In the genomic region with DNA sequence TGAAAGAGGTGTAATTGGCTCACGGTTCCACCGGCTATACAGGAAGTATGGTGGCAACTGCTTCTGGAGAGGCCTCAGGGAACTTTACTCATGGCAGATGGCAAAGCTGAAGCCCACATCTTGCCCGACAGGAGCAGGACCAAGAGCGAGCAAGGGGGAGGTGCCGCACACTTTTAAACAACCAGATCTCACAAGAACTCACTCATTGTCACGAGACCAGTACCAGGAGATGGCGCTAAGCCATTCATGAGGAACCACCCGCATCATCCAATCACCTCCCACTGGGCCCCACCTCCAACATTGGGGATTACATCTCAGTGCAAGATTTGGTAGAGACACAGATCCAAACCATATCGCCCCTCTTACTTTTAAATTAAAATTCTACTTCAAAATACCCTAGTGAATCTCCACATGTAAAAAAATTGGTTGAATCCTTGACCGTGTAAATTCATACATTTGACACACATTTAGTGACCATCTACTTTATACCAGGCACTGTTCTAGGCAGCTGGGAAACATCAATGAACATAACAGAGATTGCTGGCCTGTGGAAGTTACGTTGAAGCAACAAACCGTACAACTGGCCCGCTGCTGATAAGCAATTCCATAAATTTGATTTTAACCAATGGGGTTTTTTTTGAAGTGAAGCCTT, we compare ENCODE assay signal across 8 cellular contexts.
DNase-seq lines count a peak whose midpoint lies in the region; ATAC-seq and TF ChIP-seq lines count a peak whose summit lies in the region.

No MANE protein-coding gene starts in this region.

- peak in 1 of 2 donors; percentile 14 for TF ChIP-seq RAD21 in liver (IDR thresholded peaks at IDR 0.05)

- no peak for ATAC-seq in HG02759 (IDR thresholded peaks at IDR 0.05; ENCODE audit: unreplicated experiment)

- H3K27me3 ChIP-seq in liver (ENCODE audit: control insufficient read depth in 4 of 4, insufficient read depth in 4 of 4, low read length in 3 of 4), result no peaks in the 10 kb centered on the region

- H3K4me3 ChIP-seq in liver (ENCODE audit: low read depth in 1 of 3, low read length in 3 of 3), result no peak overlapping the region

- peaks cover 8 to 43% (median 20%) of the 10 kb centered on the region in 4 donors for H3K4me1 ChIP-seq in liver (ENCODE audit: control insufficient read depth in 4 of 4, insufficient read depth in 4 of 4, low read length in 3 of 4)

- no peaks in the 10 kb centered on the region for H3K27me3 Mint-ChIP-seq in Calu3 (ENCODE audit: unreplicated experiment)
- peaks cover 37% of the 10 kb centered on the region for H3K27me3 Mint-ChIP-seq in activated CD4-positive, alpha-beta memory T cell treated with anti-CD3 and anti-CD28 coated beads, Interleukin-2, amount 10 ng/mL, durations not matched to agents 7 days and 5 days

- H3K27ac Mint-ChIP-seq in Calu3 (ENCODE audit: unreplicated experiment), result peak overlapping the region; percentile 81
- H3K27ac Mint-ChIP-seq in activated CD4-positive, alpha-beta memory T cell treated with anti-CD3 and anti-CD28 coated beads, Interleukin-2, amount 10 ng/mL, durations not matched to agents 7 days and 5 days, result peak overlapping the region; percentile 12

- no peaks in the 10 kb centered on the region for H3K36me3 ChIP-seq in liver (ENCODE audit: control insufficient read depth in 4 of 4, insufficient read depth in 3 of 4, low read depth in 1 of 4, low read length in 3 of 4)

- peak; percentile 49 for DNase-seq in Calu3
- peak; percentile 63 for DNase-seq in HT1080 (ENCODE audit: low read depth)
- DNase-seq in activated CD4-positive, alpha-beta memory T cell treated with anti-CD3 and anti-CD28 coated beads, Interleukin-2, amount 10 ng/mL, durations not matched to agents 7 days and 5 days, result peak; percentile 36
- DNase-seq in GDM1 (lab: John Stamatoyannopoulos, UW), result no peak
- no peak for DNase-seq in inferior parietal cortex (ENCODE audit: extremely low spot score)
- DNase-seq in NCI-H446 treated with DMSO at 0.1 percent for 48 hours (lab: John Stamatoyannopoulos, UW), result no peak

- intact Hi-C loops in Calu3 (cut with micrococcal nuclease; ENCODE audit: unreplicated experiment), result loop anchor here (5.0 kb wide), 2 partner anchors 66 to 131 kb away; a partner anchor contains a TSS

- H3K36me3 Mint-ChIP-seq in Calu3 (ENCODE audit: insufficient read depth, unreplicated experiment), result peaks cover 12% of the 10 kb centered on the region
- H3K36me3 Mint-ChIP-seq in activated CD4-positive, alpha-beta memory T cell treated with anti-CD3 and anti-CD28 coated beads, Interleukin-2, amount 10 ng/mL, durations not matched to agents 7 days and 5 days (ENCODE audit: low read depth), result no peaks in the 10 kb centered on the region

- no peak overlapping the region for H3K9ac ChIP-seq in liver (ENCODE audit: low read depth in 1 of 2, low read length in 2 of 2)

- H3K9me3 ChIP-seq in liver (ENCODE audit: control insufficient read depth in 4 of 4, low read length in 3 of 4), result no peaks in the 10 kb centered on the region

- H3K27ac ChIP-seq in liver (ENCODE audit: low read depth in 1 of 2, low read length in 2 of 2), result peak overlapping the region; percentile 40 to 83

- TF ChIP-seq CTCF in Calu3 (IDR thresholded peaks at IDR 0.05; ENCODE audit: unreplicated experiment) (no peak), liver (IDR thresholded peaks at IDR 0.05; ENCODE audit: low read depth, low read length, missing input control) (no peak)

- no peaks in the 10 kb centered on the region for H3K9me3 Mint-ChIP-seq in Calu3 (ENCODE audit: low read depth, unreplicated experiment)
- no peaks in the 10 kb centered on the region for H3K9me3 Mint-ChIP-seq in activated CD4-positive, alpha-beta memory T cell treated with anti-CD3 and anti-CD28 coated beads, Interleukin-2, amount 10 ng/mL, durations not matched to agents 7 days and 5 days

- H3K4me3 Mint-ChIP-seq in Calu3 (ENCODE audit: low read depth, unreplicated experiment), result peak overlapping the region; percentile 25
- no peak overlapping the region for H3K4me3 Mint-ChIP-seq in activated CD4-positive, alpha-beta memory T cell treated with anti-CD3 and anti-CD28 coated beads, Interleukin-2, amount 10 ng/mL, durations not matched to agents 7 days and 5 days

- BruUV-seq in Calu3 (replicated peaks; lab: Mats Ljungman, UMichigan), result TSS peak; percentile 74

- POLR2A ChIA-PET in activated CD4-positive, alpha-beta memory T cell treated with anti-CD3 and anti-CD28 coated beads, Interleukin-2, amount 10 ng/mL, durations not matched to agents 7 days and 5 days (lab: Charles Lee), result interaction anchor here (1.3 to 1.7 kb wide), 3 partner anchors 22 to 147 kb away, joined by 3 to 7 read pairs (median 4); no protein-coding TSS in a partner anchor

- H3K4me1 Mint-ChIP-seq in Calu3 (ENCODE audit: low read depth, unreplicated experiment), result peaks cover 87% of the 10 kb centered on the region
- H3K4me1 Mint-ChIP-seq in activated CD4-positive, alpha-beta memory T cell treated with anti-CD3 and anti-CD28 coated beads, Interleukin-2, amount 10 ng/mL, durations not matched to agents 7 days and 5 days, result peaks cover 45% of the 10 kb centered on the region

- 91% methylated on average over 13 of the region's 13 CpGs for WGBS in liver

- CTCF ChIA-PET in Calu3 (lab: Charles Lee), result interaction anchor here (0.6 to 1.9 kb wide), 8 partner anchors 8 to 223 kb away, joined by 3 to 7 read pairs (median 4); a partner anchor contains a TSS
- CTCF ChIA-PET in activated CD4-positive, alpha-beta memory T cell treated with anti-CD3 and anti-CD28 coated beads, Interleukin-2, amount 10 ng/mL, durations not matched to agents 7 days and 5 days (lab: Charles Lee), result interaction anchor here (1.0 to 6.3 kb wide), 3 partner anchors 159 to 228 kb away, joined by 3 to 32 read pairs (median 15); no protein-coding TSS in a partner anchor

TF ChIP-seq in liver, 16 proteins besides CTCF, POLR2A, EP300 and RAD21:
- no peak for TF ChIP-seq FOXA1 (IDR thresholded peaks at IDR 0.05)
- TF ChIP-seq JUND (IDR thresholded peaks at IDR 0.05), result no peak
- TF ChIP-seq YY1 (IDR thresholded peaks at IDR 0.05), result no peak
- TF ChIP-seq, protein P1, sequence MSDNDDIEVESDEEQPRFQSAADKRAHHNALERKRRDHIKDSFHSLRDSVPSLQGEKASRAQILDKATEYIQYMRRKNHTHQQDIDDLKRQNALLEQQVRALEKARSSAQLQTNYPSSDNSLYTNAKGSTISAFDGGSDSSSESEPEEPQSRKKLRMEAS (IDR thresholded peaks at IDR 0.05), result no peak
- no peak for TF ChIP-seq GABPA (IDR thresholded peaks at IDR 0.05 in 1 of 2, conservative IDR thresholded peaks at IDR 0.05 in 1 of 2)
- no peak for TF ChIP-seq HNF4G (IDR thresholded peaks at IDR 0.05)
- TF ChIP-seq HNF4A (conservative IDR thresholded peaks at IDR 0.05), result no peak
- TF ChIP-seq, protein P2, sequence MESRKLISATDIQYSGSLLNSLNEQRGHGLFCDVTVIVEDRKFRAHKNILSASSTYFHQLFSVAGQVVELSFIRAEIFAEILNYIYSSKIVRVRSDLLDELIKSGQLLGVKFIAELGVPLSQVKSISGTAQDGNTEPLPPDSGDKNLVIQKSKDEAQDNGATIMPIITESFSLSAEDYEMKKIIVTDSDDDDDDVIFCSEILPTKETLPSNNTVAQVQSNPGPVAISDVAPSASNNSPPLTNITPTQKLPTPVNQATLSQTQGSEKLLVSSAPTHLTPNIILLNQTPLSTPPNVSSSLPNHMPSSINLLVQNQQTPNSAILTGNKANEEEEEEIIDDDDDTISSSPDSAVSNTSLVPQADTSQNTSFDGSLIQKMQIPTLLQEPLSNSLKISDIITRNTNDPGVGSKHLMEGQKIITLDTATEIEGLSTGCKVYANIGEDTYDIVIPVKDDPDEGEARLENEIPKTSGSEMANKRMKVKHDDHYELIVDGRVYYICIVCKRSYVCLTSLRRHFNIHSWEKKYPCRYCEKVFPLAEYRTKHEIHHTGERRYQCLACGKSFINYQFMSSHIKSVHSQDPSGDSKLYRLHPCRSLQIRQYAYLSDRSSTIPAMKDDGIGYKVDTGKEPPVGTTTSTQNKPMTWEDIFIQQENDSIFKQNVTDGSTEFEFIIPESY (IDR thresholded peaks at IDR 0.05), result no peak
- TF ChIP-seq TAF1 (conservative IDR thresholded peaks at IDR 0.05), result no peak
- no peak for TF ChIP-seq SP1 (IDR thresholded peaks at IDR 0.05)
- TF ChIP-seq, protein P3, sequence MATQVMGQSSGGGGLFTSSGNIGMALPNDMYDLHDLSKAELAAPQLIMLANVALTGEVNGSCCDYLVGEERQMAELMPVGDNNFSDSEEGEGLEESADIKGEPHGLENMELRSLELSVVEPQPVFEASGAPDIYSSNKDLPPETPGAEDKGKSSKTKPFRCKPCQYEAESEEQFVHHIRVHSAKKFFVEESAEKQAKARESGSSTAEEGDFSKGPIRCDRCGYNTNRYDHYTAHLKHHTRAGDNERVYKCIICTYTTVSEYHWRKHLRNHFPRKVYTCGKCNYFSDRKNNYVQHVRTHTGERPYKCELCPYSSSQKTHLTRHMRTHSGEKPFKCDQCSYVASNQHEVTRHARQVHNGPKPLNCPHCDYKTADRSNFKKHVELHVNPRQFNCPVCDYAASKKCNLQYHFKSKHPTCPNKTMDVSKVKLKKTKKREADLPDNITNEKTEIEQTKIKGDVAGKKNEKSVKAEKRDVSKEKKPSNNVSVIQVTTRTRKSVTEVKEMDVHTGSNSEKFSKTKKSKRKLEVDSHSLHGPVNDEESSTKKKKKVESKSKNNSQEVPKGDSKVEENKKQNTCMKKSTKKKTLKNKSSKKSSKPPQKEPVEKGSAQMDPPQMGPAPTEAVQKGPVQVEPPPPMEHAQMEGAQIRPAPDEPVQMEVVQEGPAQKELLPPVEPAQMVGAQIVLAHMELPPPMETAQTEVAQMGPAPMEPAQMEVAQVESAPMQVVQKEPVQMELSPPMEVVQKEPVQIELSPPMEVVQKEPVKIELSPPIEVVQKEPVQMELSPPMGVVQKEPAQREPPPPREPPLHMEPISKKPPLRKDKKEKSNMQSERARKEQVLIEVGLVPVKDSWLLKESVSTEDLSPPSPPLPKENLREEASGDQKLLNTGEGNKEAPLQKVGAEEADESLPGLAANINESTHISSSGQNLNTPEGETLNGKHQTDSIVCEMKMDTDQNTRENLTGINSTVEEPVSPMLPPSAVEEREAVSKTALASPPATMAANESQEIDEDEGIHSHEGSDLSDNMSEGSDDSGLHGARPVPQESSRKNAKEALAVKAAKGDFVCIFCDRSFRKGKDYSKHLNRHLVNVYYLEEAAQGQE (IDR thresholded peaks at IDR 0.05), result no peak
- no peak for TF ChIP-seq RXRA (IDR thresholded peaks at IDR 0.05)
- no peak for TF ChIP-seq FOXA2 (IDR thresholded peaks at IDR 0.05)
- TF ChIP-seq, protein P4, sequence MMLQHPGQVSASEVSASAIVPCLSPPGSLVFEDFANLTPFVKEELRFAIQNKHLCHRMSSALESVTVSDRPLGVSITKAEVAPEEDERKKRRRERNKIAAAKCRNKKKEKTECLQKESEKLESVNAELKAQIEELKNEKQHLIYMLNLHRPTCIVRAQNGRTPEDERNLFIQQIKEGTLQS (IDR thresholded peaks at IDR 0.05), result no peak
- TF ChIP-seq NR2F2 (IDR thresholded peaks at IDR 0.05), result no peak
- no peak for TF ChIP-seq EGR1 (IDR thresholded peaks at IDR 0.05; ENCODE audit: low read depth in 2 of 2)

Comparison
In these comparisons a context has a peak if more than half of its experiments do, and no peak if none do; other contexts are left out.
1. DNase-seq: peak in Calu3 (single experiment), HT1080 (single experiment) and activated CD4-positive, alpha-beta memory T cell treated with anti-CD3 and anti-CD28 coated beads, Interleukin-2, amount 10 ng/mL, durations not matched to agents 7 days and 5 days (single experiment); none in GDM1 (single experiment), inferior parietal cortex (single experiment) and NCI-H446 treated with DMSO at 0.1 percent for 48 hours (single experiment).